9 cellular contexts compared by ENCODE assay signal in genomic region chr11:125871391-125872137, GRCh38. TPM values are rescaled to one million over a fixed set of nuclear protein-coding genes. Genes with fewer than 3 reads are reported as not detected.
DNase-seq lines count a peak whose midpoint lies in the region; ATAC-seq, FAIRE-seq and TF ChIP-seq lines count a peak whose summit lies in the region.
"Had no signal": no experiment of that assay in that cellular context is flagged by ENCODE, and none has a peak within 500 bp of the region (broad histone marks: within the 10 kb centered on the region; RNA-seq: fewer than 3 reads in every experiment).

No MANE protein-coding gene starts in this region.

- H3K9me3 ChIP-seq in ascending aorta, result no peaks in the 10 kb centered on the region
- no peaks in the 10 kb centered on the region for H3K9me3 ChIP-seq in right lobe of liver

- peak; percentile 23 to 62 (median 47) for ATAC-seq in right lobe of liver
- no peak for ATAC-seq in GM19463 (IDR thresholded peaks at IDR 0.05; ENCODE audit: unreplicated experiment)

- H3K27me3 ChIP-seq in ascending aorta, result no peaks in the 10 kb centered on the region
- no peaks in the 10 kb centered on the region for H3K27me3 ChIP-seq in right lobe of liver
- H3K27me3 ChIP-seq: BLaER1 had no signal

- WGBS in right lobe of liver (ENCODE audit: insufficient coverage, low coverage, low lambda C conversion rate, missing lambda C conversion rate), result 79% methylated on average over 10 of the region's 10 CpGs

- no peak for FAIRE-seq in RCC 7860 (lab: Jason Lieb, UNC)

- TF ChIP-seq CTCF in NB4 (IDR thresholded peaks at IDR 0.05; ENCODE audit: low read depth, low read length) (peak; percentile 60), ascending aorta (IDR thresholded peaks at IDR 0.05) (peak in 2 of 3 experiments; percentile 20 to 55), right lobe of liver (IDR thresholded peaks at IDR 0.05) (peak; percentile 12 to 37 (median 34))

- no peak overlapping the region for H3K27ac ChIP-seq in ascending aorta
- no peak overlapping the region for H3K27ac ChIP-seq in right lobe of liver
- H3K27ac ChIP-seq: BLaER1 had no signal

- DNase-seq in NCI-H1436 (lab: John Stamatoyannopoulos, UW), result peak; percentile 8
- DNase-seq in NCI-H1436 treated with DMSO at 0.1 percent for 48 hours (lab: John Stamatoyannopoulos, UW), result no peak
- peak; percentile 60 for DNase-seq in NB4 (ENCODE audit: low read depth)
- DNase-seq in ascending aorta (ENCODE audit: low spot score in 2 of 2), result no peak
- no peak for DNase-seq in right lobe of liver
- no peak for DNase-seq in RCC 7860 (ENCODE audit: low spot score)
- DNase-seq in NCI-H510A (lab: John Stamatoyannopoulos, UW), result no peak

- H3K4me1 ChIP-seq in ascending aorta, result no peaks in the 10 kb centered on the region
- H3K4me1 ChIP-seq in right lobe of liver, result no peaks in the 10 kb centered on the region
- H3K4me1 ChIP-seq: BLaER1 had no signal

- H3K36me3 ChIP-seq in ascending aorta, result no peaks in the 10 kb centered on the region
- H3K36me3 ChIP-seq in right lobe of liver, result no peaks in the 10 kb centered on the region
- H3K36me3 ChIP-seq: BLaER1 had no signal

- TF ChIP-seq POLR2A in NB4 (IDR thresholded peaks at IDR 0.05; ENCODE audit: extremely low read depth, insufficient read length) (no peak), right lobe of liver (IDR thresholded peaks at IDR 0.05) (no peak)

- H3K4me3 ChIP-seq in NB4 (ENCODE audit: low read depth, low read length) (no peak overlapping the region), ascending aorta (no peak overlapping the region), right lobe of liver (no peak overlapping the region)
- H3K4me3 ChIP-seq: BLaER1 had no signal

- intact Hi-C loops in ascending aorta (cut with DNase I), result no loop called here
- intact Hi-C loops in right lobe of liver (cut with DNase I), result no loop called here

RNA-seq across cellular contexts. Expression of gene HYLS1, which starts 15.9 kb away (rescaled TPM):
- total RNA-seq in ascending aorta (6.5 TPM), right lobe of liver (1 to 10 TPM; 1.7 to 3.5 (median 3.2) TPM)

RNA-seq across cellular contexts. Expression of gene PUS3, which starts 31.4 kb away (rescaled TPM):
- total RNA-seq in ascending aorta, result 31.3 TPM
- total RNA-seq in right lobe of liver, result 10 to 100 TPM; 11.8 to 24.7 (median 17.4) TPM

RNA-seq across cellular contexts. Expression of gene DDX25, which starts 32.7 kb away (rescaled TPM):
- total RNA-seq in ascending aorta (not detected), right lobe of liver (under 1 TPM in 4 of 6 experiments, not detected in 2; 0.17 to 0.28 (median 0.21) TPM)

RNA-seq across cellular contexts. Expression of gene PATE4, which starts 38.4 kb away (rescaled TPM):
- total RNA-seq in ascending aorta (not detected), right lobe of liver (not detected)

Comparison
In these comparisons a context has a peak if more than half of its experiments do, and no peak if none do; other contexts are left out.
1. DNase-seq: peak in NCI-H1436 (single experiment) and NB4 (single experiment); none in NCI-H1436 treated with DMSO at 0.1 percent for 48 hours (single experiment), ascending aorta (0 of 2), right lobe of liver (0 of 3), RCC 7860 (single experiment) and NCI-H510A (single experiment).
2. Peak in every context shown above with its lines, with median percentiles within 50 percentile points of each other: CTCF ChIP-seq.